Comparison of ENCODE assay signal across 15 cellular contexts in genomic region chr1:174209347-174210187, GRCh38. TPM values are rescaled to one million over a fixed set of nuclear protein-coding genes. Genes with fewer than 3 reads are reported as not detected.
A peak's percentile ranks its signal among the peaks of the same experiment; 100 is the strongest.
DNase-seq lines count a peak whose midpoint lies in the region; ATAC-seq and TF ChIP-seq lines count a peak whose summit lies in the region.
"Had no signal": no experiment of that assay in that cellular context is flagged by ENCODE, and none has a peak within 500 bp of the region (broad histone marks: within the 10 kb centered on the region; RNA-seq: fewer than 3 reads in every experiment).

No MANE protein-coding gene starts in this region.

- ATAC-seq in GM18505 (IDR thresholded peaks at IDR 0.05; ENCODE audit: unreplicated experiment) (peak; percentile 77), GM19035 (IDR thresholded peaks at IDR 0.05; ENCODE audit: unreplicated experiment) (peak; percentile 64), HG02678 (IDR thresholded peaks at IDR 0.05; ENCODE audit: unreplicated experiment) (peak; percentile 97), HG03521 (IDR thresholded peaks at IDR 0.05; ENCODE audit: unreplicated experiment) (peak; percentile 91)
- ATAC-seq: upper lobe of right lung had no signal

- no peak overlapping the region for H3K4me3 ChIP-seq in thyroid gland (replicated peaks in 1 of 3)
- no peak overlapping the region for H3K4me3 ChIP-seq in suprapubic skin
- H3K4me3 ChIP-seq: dorsolateral prefrontal cortex, ovary, upper lobe of right lung had no signal

- no peaks in the 10 kb centered on the region for H3K27me3 ChIP-seq in thyroid gland
- no peaks in the 10 kb centered on the region for H3K27me3 ChIP-seq in suprapubic skin
- H3K27me3 ChIP-seq: dorsolateral prefrontal cortex, ovary, upper lobe of right lung had no signal

- intact Hi-C loops in thyroid gland (cut with DNase I), result no loop called here

- H3K27ac ChIP-seq in thyroid gland, result no peak overlapping the region
- H3K27ac ChIP-seq in suprapubic skin, result no peak overlapping the region
- H3K27ac ChIP-seq: dorsolateral prefrontal cortex, ovary, upper lobe of right lung, VCaP had no signal

- DNase-seq in thyroid gland, result no peak
- DNase-seq in NCI-H2196 treated with DMSO at 0.1 percent for 48 hours (lab: John Stamatoyannopoulos, UW; ENCODE audit: unreplicated experiment), result no peak
- DNase-seq in suprapubic skin (ENCODE audit: low spot score in 2 of 2), result no peak
- DNase-seq in stimulated activated naive CD4-positive, alpha-beta T cell (lab: John Stamatoyannopoulos, UW), result no peak
- DNase-seq: activated naive CD4-positive, alpha-beta T cell; CD8-positive, alpha-beta memory T cell; dorsolateral prefrontal cortex; NCI-H2171; ovary; upper lobe of right lung had no signal

- TF ChIP-seq POLR2A in GM18505 (IDR thresholded peaks at IDR 0.05; ENCODE audit: borderline replicate concordance, extremely low read depth, insufficient read depth, insufficient read length) (no peak), thyroid gland (IDR thresholded peaks at IDR 0.05) (no peak), suprapubic skin (IDR thresholded peaks at IDR 0.05) (no peak)

- no peak for TF ChIP-seq EP300 in suprapubic skin (IDR thresholded peaks at IDR 0.05)

- H3K36me3 ChIP-seq in thyroid gland (no peaks in the 10 kb centered on the region), suprapubic skin (no peaks in the 10 kb centered on the region)
- H3K36me3 ChIP-seq: ovary, upper lobe of right lung had no signal

- 100% methylated on average over 5 of the region's 5 CpGs for WGBS in thyroid gland, 2 donors
- WGBS in suprapubic skin, result 96% methylated on average over 5 of the region's 5 CpGs

- H3K9me3 ChIP-seq in thyroid gland, result no peaks in the 10 kb centered on the region
- no peaks in the 10 kb centered on the region for H3K9me3 ChIP-seq in suprapubic skin
- H3K9me3 ChIP-seq: ovary, upper lobe of right lung had no signal

- no peak for TF ChIP-seq CTCF in thyroid gland (IDR thresholded peaks at IDR 0.05)
- no peak for TF ChIP-seq CTCF in suprapubic skin (IDR thresholded peaks at IDR 0.05)

- H3K4me1 ChIP-seq in thyroid gland, result no peaks in the 10 kb centered on the region
- no peaks in the 10 kb centered on the region for H3K4me1 ChIP-seq in suprapubic skin
- H3K4me1 ChIP-seq: upper lobe of right lung had no signal

RNA-seq across cellular contexts. Expression of gene RABGAP1L, which starts 50.2 kb away (rescaled TPM):
- total RNA-seq in thyroid gland (100 to 1,000 TPM in 1 of 4 donors, 10 to 100 TPM in 3; 70.5 to 100 (median 92.6) TPM), suprapubic skin (100 to 1,000 TPM in 1 of 4 donors, 10 to 100 TPM in 3; 48.2 to 102 (median 59.1) TPM)
